ENCODE assay signal across 7 cellular contexts in the genomic region with DNA sequence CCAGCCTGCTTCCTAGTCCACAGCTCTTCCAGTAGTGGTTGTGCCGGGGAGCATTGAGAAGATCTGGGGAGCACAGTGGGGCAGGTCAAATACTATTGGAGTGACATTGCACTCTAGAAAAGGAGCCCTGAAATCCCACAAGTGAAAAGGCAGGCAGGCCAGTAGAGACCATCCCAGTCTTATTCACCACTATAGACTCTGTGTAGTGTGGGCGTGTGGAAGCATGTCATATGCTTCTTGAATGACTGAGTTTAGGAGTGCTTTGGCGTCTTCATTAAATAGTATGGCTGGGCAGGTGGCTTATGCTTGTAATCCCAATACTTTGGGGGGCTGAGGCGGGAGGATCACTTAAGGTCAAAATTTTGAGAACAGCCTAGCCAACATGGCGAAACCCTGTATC. TPM values are rescaled to one million over a fixed set of nuclear protein-coding genes. Genes with fewer than 3 reads are reported as not detected.
DNase-seq lines count a peak whose midpoint lies in the region; ATAC-seq and TF ChIP-seq lines count a peak whose summit lies in the region.
"Not testable (repeated sequence)": the region's sequence is repeated elsewhere in the genome, so short reads cannot be mapped to it uniquely, and the experiment has no call there.

No MANE protein-coding gene starts in this region.

- peaks cover 78% of the 10 kb centered on the region for H3K79me2 ChIP-seq in mammary epithelial cell (ENCODE audit: insufficient read depth, low read length)

- H2BK20ac ChIP-seq in IMR-90 (ENCODE audit: low read depth, low read length): not testable (repeated sequence)

- not testable (repeated sequence) for DNase-seq in IMR-90; RWPE2 (ENCODE audit: low spot score); activated CD4-positive, alpha-beta T cell treated with anti-CD3 and anti-CD28 coated beads for 36 hours; activated naive CD8-positive, alpha-beta T cell treated with anti-CD3 and anti-CD28 coated beads, Interleukin-2, amount 50 U/mL, for 24 hours; stimulated activated effector memory CD8-positive, alpha-beta T cell treated with anti-CD3 and anti-CD28 coated beads, Interleukin-12 subunit alpha, Interleukin-12 subunit beta, amount 100 ng/mL, for 72 hours (ENCODE audit: low spot score in 2 of 2)
- DNase-seq in mammary epithelial cell: peak; percentile 31
- peak in 1 of 2 donors; percentile 53 for DNase-seq in foreskin keratinocyte

- CTCF ChIA-PET in IMR-90 (lab: Yijun Ruan, JAX); activated CD4-positive, alpha-beta T cell treated with anti-CD3 and anti-CD28 coated beads for 36 hours (lab: Charles Lee); mammary epithelial cell (lab: Charles Lee; ENCODE audit: low non-redundant PET): not testable (repeated sequence)

- H3K4me1 Mint-ChIP-seq in activated CD4-positive, alpha-beta T cell treated with anti-CD3 and anti-CD28 coated beads for 36 hours: peaks cover 32% of the 10 kb centered on the region
- H3K4me1 Mint-ChIP-seq in activated naive CD8-positive, alpha-beta T cell treated with anti-CD3 and anti-CD28 coated beads, Interleukin-2, amount 50 U/mL, for 24 hours: peaks cover 26% of the 10 kb centered on the region
- peaks cover 19% of the 10 kb centered on the region for H3K4me1 Mint-ChIP-seq in stimulated activated effector memory CD8-positive, alpha-beta T cell treated with anti-CD3 and anti-CD28 coated beads, Interleukin-12 subunit alpha, Interleukin-12 subunit beta, amount 100 ng/mL, for 72 hours

- not testable (repeated sequence) for H4K8ac ChIP-seq in IMR-90 (ENCODE audit: low read depth in 2 of 2, low read length in 2 of 2)

- H3K18ac ChIP-seq in IMR-90 (ENCODE audit: low read depth, low read length): not testable (repeated sequence)

- dilution Hi-C loops in IMR-90 (cut with HindIII; ENCODE audit: low sequenced_read_pairs, unreplicated experiment); mammary epithelial cell (cut with HindIII; ENCODE audit: low sequenced_read_pairs): not testable (repeated sequence)

- not testable (repeated sequence) for H3K27ac Mint-ChIP-seq in activated CD4-positive, alpha-beta T cell treated with anti-CD3 and anti-CD28 coated beads for 36 hours; activated naive CD8-positive, alpha-beta T cell treated with anti-CD3 and anti-CD28 coated beads, Interleukin-2, amount 50 U/mL, for 24 hours
- H3K27ac Mint-ChIP-seq in stimulated activated effector memory CD8-positive, alpha-beta T cell treated with anti-CD3 and anti-CD28 coated beads, Interleukin-12 subunit alpha, Interleukin-12 subunit beta, amount 100 ng/mL, for 72 hours: peak overlapping the region; percentile 45

- peaks cover 41% of the 10 kb centered on the region for H4K20me1 ChIP-seq in IMR-90 (ENCODE audit: insufficient read depth, low read length)
- H4K20me1 ChIP-seq in mammary epithelial cell (ENCODE audit: insufficient read depth, low read length): not testable (repeated sequence)

- peak; percentile 33; the same call in 1 of the 2 replicates for ATAC-seq in IMR-90 (ENCODE audit: low read depth)
- ATAC-seq in RWPE2 (ENCODE audit: low read depth): peak; percentile 71
- ATAC-seq in activated CD4-positive, alpha-beta T cell treated with anti-CD3 and anti-CD28 coated beads for 36 hours: peak; percentile 68
- ATAC-seq in activated naive CD8-positive, alpha-beta T cell treated with anti-CD3 and anti-CD28 coated beads, Interleukin-2, amount 50 U/mL, for 24 hours: peak; percentile 49
- ATAC-seq in foreskin keratinocyte: peak; percentile 82
- peak; percentile 75 for ATAC-seq in stimulated activated effector memory CD8-positive, alpha-beta T cell treated with anti-CD3 and anti-CD28 coated beads, Interleukin-12 subunit alpha, Interleukin-12 subunit beta, amount 100 ng/mL, for 72 hours

- WGBS in IMR-90 (ENCODE audit: extremely low coverage in 2 of 2, insufficient read length in 1 of 2), 2 experiments: no CpG with 5 or more reads among the region's 5 CpGs
- 77% methylated on average over 3 of the region's 5 CpGs for WGBS in mammary epithelial cell (ENCODE audit: low coverage, missing lambda C conversion rate)

- not testable (repeated sequence) for H3K56ac ChIP-seq in IMR-90 (ENCODE audit: extremely low read depth, insufficient read depth, low read length)

- not testable (repeated sequence) for H3K9ac ChIP-seq in IMR-90 (ENCODE audit: low read depth, low read length); mammary epithelial cell (ENCODE audit: insufficient read depth, low read length)

- not testable (repeated sequence) for H2AK9ac ChIP-seq in IMR-90 (replicated peaks; ENCODE audit: low read depth, low read length, poor library complexity)

- H2BK15ac ChIP-seq in IMR-90 (ENCODE audit: low read depth, low read length): not testable (repeated sequence)

- not testable (repeated sequence) for H3K27ac ChIP-seq in IMR-90 (ENCODE audit: insufficient read depth, low read length); RWPE2 (ENCODE audit: poor library complexity, severe bottlenecking); mammary epithelial cell (ENCODE audit: insufficient read depth, low read depth, low read length); foreskin keratinocyte

- TF ChIP-seq POLR2A in IMR-90 (IDR thresholded peaks at IDR 0.05; ENCODE audit: low read depth, low read length): not testable (repeated sequence)

- POLR2A ChIA-PET in IMR-90 (lab: Charles Lee; ENCODE audit: unreplicated experiment); activated CD4-positive, alpha-beta T cell treated with anti-CD3 and anti-CD28 coated beads for 36 hours (lab: Charles Lee): not testable (repeated sequence)

- not testable (repeated sequence) for H2AFZ ChIP-seq in IMR-90 (replicated peaks; ENCODE audit: low read length, poor library complexity); mammary epithelial cell (ENCODE audit: low read depth, low read length)

- not testable (repeated sequence) for H3K9me3 Mint-ChIP-seq in activated CD4-positive, alpha-beta T cell treated with anti-CD3 and anti-CD28 coated beads for 36 hours (ENCODE audit: low read depth); activated naive CD8-positive, alpha-beta T cell treated with anti-CD3 and anti-CD28 coated beads, Interleukin-2, amount 50 U/mL, for 24 hours; stimulated activated effector memory CD8-positive, alpha-beta T cell treated with anti-CD3 and anti-CD28 coated beads, Interleukin-12 subunit alpha, Interleukin-12 subunit beta, amount 100 ng/mL, for 72 hours

- not testable (repeated sequence) for H2AK5ac ChIP-seq in IMR-90 (ENCODE audit: low read depth, low read length)

- not testable (repeated sequence) for H3K27me3 Mint-ChIP-seq in activated CD4-positive, alpha-beta T cell treated with anti-CD3 and anti-CD28 coated beads for 36 hours; activated naive CD8-positive, alpha-beta T cell treated with anti-CD3 and anti-CD28 coated beads, Interleukin-2, amount 50 U/mL, for 24 hours

- not testable (repeated sequence) for H3K4ac ChIP-seq in IMR-90 (ENCODE audit: low read depth, low read length)

- not testable (repeated sequence) for H3K9me3 ChIP-seq in IMR-90 (ENCODE audit: control insufficient read depth, insufficient read depth, low read length); RWPE2 (ENCODE audit: severe bottlenecking); mammary epithelial cell (replicated peaks; ENCODE audit: insufficient read depth, low read length)

- not testable (repeated sequence) for H3K4me2 ChIP-seq in IMR-90 (ENCODE audit: low read depth, low read length)
- H3K4me2 ChIP-seq in mammary epithelial cell (ENCODE audit: insufficient read depth, low read depth, low read length): peak overlapping the region; percentile 4

- intact Hi-C loops in IMR-90 (cut with micrococcal nuclease); activated CD4-positive, alpha-beta T cell treated with anti-CD3 and anti-CD28 coated beads for 36 hours (cut with DNase I, micrococcal nuclease); mammary epithelial cell (cut with micrococcal nuclease): not testable (repeated sequence)

- H3K4me3 ChIP-seq in IMR-90 (ENCODE audit: insufficient read depth, low read depth, low read length); RWPE2 (ENCODE audit: severe bottlenecking); mammary epithelial cell (replicated peaks in 1 of 3; ENCODE audit: insufficient read depth in 1 of 3, low read depth in 2 of 3, low read length in 3 of 3): not testable (repeated sequence)

- H3K36me3 ChIP-seq in IMR-90 (ENCODE audit: control insufficient read depth, insufficient read depth, low read length); mammary epithelial cell (ENCODE audit: insufficient read depth, low read length): not testable (repeated sequence)
- peaks cover 17% of the 10 kb centered on the region for H3K36me3 ChIP-seq in RWPE2 (ENCODE audit: low read depth)

- in situ Hi-C loops in IMR-90 (cut with MboI; ENCODE audit: low sequenced_read_pairs); mammary epithelial cell (cut with MboI; ENCODE audit: low sequenced_read_pairs in 2 of 2): not testable (repeated sequence)

- not testable (repeated sequence) for H4K91ac ChIP-seq in IMR-90 (ENCODE audit: insufficient read depth, low read depth, low read length)

- H3K14ac ChIP-seq in IMR-90 (replicated peaks; ENCODE audit: low read depth, low read length): not testable (repeated sequence)

- not testable (repeated sequence) for H3K4me3 Mint-ChIP-seq in activated CD4-positive, alpha-beta T cell treated with anti-CD3 and anti-CD28 coated beads for 36 hours; activated naive CD8-positive, alpha-beta T cell treated with anti-CD3 and anti-CD28 coated beads, Interleukin-2, amount 50 U/mL, for 24 hours; stimulated activated effector memory CD8-positive, alpha-beta T cell treated with anti-CD3 and anti-CD28 coated beads, Interleukin-12 subunit alpha, Interleukin-12 subunit beta, amount 100 ng/mL, for 72 hours

- H4K5ac ChIP-seq in IMR-90 (ENCODE audit: low read depth, low read length): not testable (repeated sequence)

- H3K79me1 ChIP-seq in IMR-90 (ENCODE audit: low read depth in 1 of 2, low read length in 2 of 2): peaks cover 23 to 61% of the 10 kb centered on the region in 2 experiments

- not testable (repeated sequence) for TF ChIP-seq RAD21 in IMR-90 (IDR thresholded peaks at IDR 0.05; ENCODE audit: low read length)

- not testable (repeated sequence) for H3K27me3 ChIP-seq in IMR-90 (ENCODE audit: control insufficient read depth, insufficient read depth, low read length); RWPE2 (ENCODE audit: insufficient read depth, poor library complexity, severe bottlenecking); mammary epithelial cell (ENCODE audit: insufficient read depth, low read length); foreskin keratinocyte

- H2BK5ac ChIP-seq in IMR-90 (ENCODE audit: low read depth, low read length, poor library complexity, severe bottlenecking): not testable (repeated sequence)

- not testable (repeated sequence) for H3K4me1 ChIP-seq in IMR-90 (ENCODE audit: control insufficient read depth, insufficient read depth, low read length); RWPE2 (ENCODE audit: insufficient read depth, poor library complexity, severe bottlenecking); mammary epithelial cell (ENCODE audit: insufficient read depth, low read length)
- peaks cover 17% of the 10 kb centered on the region for H3K4me1 ChIP-seq in foreskin keratinocyte

- H3K23ac ChIP-seq in IMR-90 (ENCODE audit: low read depth, low read length): not testable (repeated sequence)

- peaks cover 20% of the 10 kb centered on the region for H3K36me3 Mint-ChIP-seq in activated CD4-positive, alpha-beta T cell treated with anti-CD3 and anti-CD28 coated beads for 36 hours (ENCODE audit: low read depth)
- not testable (repeated sequence) for H3K36me3 Mint-ChIP-seq in activated naive CD8-positive, alpha-beta T cell treated with anti-CD3 and anti-CD28 coated beads, Interleukin-2, amount 50 U/mL, for 24 hours (ENCODE audit: low read depth)
- peaks cover 27% of the 10 kb centered on the region for H3K36me3 Mint-ChIP-seq in stimulated activated effector memory CD8-positive, alpha-beta T cell treated with anti-CD3 and anti-CD28 coated beads, Interleukin-12 subunit alpha, Interleukin-12 subunit beta, amount 100 ng/mL, for 72 hours

- H3K9me1 ChIP-seq in IMR-90 (ENCODE audit: insufficient read depth, low read length): not testable (repeated sequence)

- H2BK120ac ChIP-seq in IMR-90 (ENCODE audit: low read depth, low read length): not testable (repeated sequence)

- TF ChIP-seq CTCF in IMR-90 (conservative IDR thresholded peaks at IDR 0.05; ENCODE audit: low read depth, low read length); RWPE2 (IDR thresholded peaks at IDR 0.05; ENCODE audit: poor library complexity, severe bottlenecking); mammary epithelial cell (conservative IDR thresholded peaks at IDR 0.05 in 1 of 2, IDR thresholded peaks at IDR 0.05 in 1 of 2; ENCODE audit: extremely low read depth in 1 of 2, insufficient read depth in 1 of 2, low read depth in 1 of 2, low read length in 2 of 2); foreskin keratinocyte (conservative IDR thresholded peaks at IDR 0.05): not testable (repeated sequence)

- BruUV-seq in IMR-90 (replicated peaks; lab: Mats Ljungman, UMichigan); mammary epithelial cell (replicated peaks; lab: Mats Ljungman, UMichigan): not testable (repeated sequence)

RNA-seq across cellular contexts. Expression of a gene that starts 15.5 kb away (rescaled TPM):
- total RNA-seq in IMR-90 (2012; rRNA removed) (37.2 and 48.6 TPM in 2 replicates), mammary epithelial cell (100 to 1,000 TPM in 1 of 2 donors, 10 to 100 TPM in 1; 93.9 to 132 TPM), foreskin keratinocyte (87.4 and 91.6 TPM in 2 replicates)
- polyA plus RNA-seq in IMR-90 (2012; rRNA removed) (126 TPM in 2 replicates), mammary epithelial cell (129 TPM), foreskin keratinocyte (81.7 and 90.0 TPM in 2 replicates)
- 44.3 and 46.8 TPM in 2 replicates for polyA plus RNA-seq in IMR-90 (2012; cell fraction: cytosol; rRNA removed)
- polyA plus RNA-seq in IMR-90 (2012; cell fraction: nucleus; rRNA removed; ENCODE audit: low replicate concordance): 61.3 and 152 TPM in 2 replicates
- total RNA-seq in activated CD4-positive, alpha-beta T cell treated with anti-CD3 and anti-CD28 coated beads for 36 hours: 100 to 1,000 TPM; 159 to 162 TPM
- polyA minus RNA-seq in mammary epithelial cell: 63.7 TPM

RNA-seq across cellular contexts. Expression of a gene that starts 15.8 kb away (rescaled TPM):
- total RNA-seq in IMR-90 (2012; rRNA removed) (26.4 and 31.5 TPM in 2 replicates), mammary epithelial cell (10 to 100 TPM; 40.2 to 46.8 TPM), foreskin keratinocyte (34.8 and 35.2 TPM in 2 replicates)
- polyA plus RNA-seq in IMR-90 (2012; rRNA removed) (52.6 and 54.9 TPM in 2 replicates), mammary epithelial cell (61.3 TPM), foreskin keratinocyte (28.6 and 29.3 TPM in 2 replicates)
- 21.7 and 26.2 TPM in 2 replicates for polyA plus RNA-seq in IMR-90 (2012; cell fraction: cytosol; rRNA removed)
- polyA plus RNA-seq in IMR-90 (2012; cell fraction: nucleus; rRNA removed; ENCODE audit: low replicate concordance): 40.9 and 85.0 TPM in 2 replicates
- 10 to 100 TPM; 59.6 to 76.0 TPM for total RNA-seq in activated CD4-positive, alpha-beta T cell treated with anti-CD3 and anti-CD28 coated beads for 36 hours
- 65.2 TPM for polyA minus RNA-seq in mammary epithelial cell
